In genomic region chr1:110963666-110964399, GRCh38 we compare ENCODE assay signal across 1 cellular context.
TF ChIP-seq lines count a peak whose summit lies in the region.

LRIF1 (minus strand) TSS chr1:110963922; CDS start chr1:110963688, 234 bp downstream.

TF ChIP-seq in SK-N-SH, 30 proteins besides CTCF, POLR2A, EP300 and RAD21 (continued from another document):
- TF ChIP-seq REST (IDR thresholded peaks at IDR 0.05; ENCODE audit: low read depth, low read length), result 0 out of 2 replicates have a peak, but pooled peaks have one; percentile 28
- TF ChIP-seq FOXM1 (IDR thresholded peaks at IDR 0.05; ENCODE audit: low read depth), result 0 out of 2 replicates have a peak, but pooled peaks have one; percentile 13
- peak; percentile 92 for TF ChIP-seq NRF1 (IDR thresholded peaks at IDR 0.05; ENCODE audit: low read depth, low read length)
- TF ChIP-seq NFIC (IDR thresholded peaks at IDR 0.05; ENCODE audit: borderline replicate concordance), result no peak
- TF ChIP-seq ELF1 (IDR thresholded peaks at IDR 0.05), result peak; percentile 99
- TF ChIP-seq, protein P1, sequence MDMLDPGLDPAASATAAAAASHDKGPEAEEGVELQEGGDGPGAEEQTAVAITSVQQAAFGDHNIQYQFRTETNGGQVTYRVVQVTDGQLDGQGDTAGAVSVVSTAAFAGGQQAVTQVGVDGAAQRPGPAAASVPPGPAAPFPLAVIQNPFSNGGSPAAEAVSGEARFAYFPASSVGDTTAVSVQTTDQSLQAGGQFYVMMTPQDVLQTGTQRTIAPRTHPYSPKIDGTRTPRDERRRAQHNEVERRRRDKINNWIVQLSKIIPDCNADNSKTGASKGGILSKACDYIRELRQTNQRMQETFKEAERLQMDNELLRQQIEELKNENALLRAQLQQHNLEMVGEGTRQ (IDR thresholded peaks at IDR 0.05; ENCODE audit: borderline replicate concordance, low read depth, low read length), result no peak
- TF ChIP-seq, protein P2, sequence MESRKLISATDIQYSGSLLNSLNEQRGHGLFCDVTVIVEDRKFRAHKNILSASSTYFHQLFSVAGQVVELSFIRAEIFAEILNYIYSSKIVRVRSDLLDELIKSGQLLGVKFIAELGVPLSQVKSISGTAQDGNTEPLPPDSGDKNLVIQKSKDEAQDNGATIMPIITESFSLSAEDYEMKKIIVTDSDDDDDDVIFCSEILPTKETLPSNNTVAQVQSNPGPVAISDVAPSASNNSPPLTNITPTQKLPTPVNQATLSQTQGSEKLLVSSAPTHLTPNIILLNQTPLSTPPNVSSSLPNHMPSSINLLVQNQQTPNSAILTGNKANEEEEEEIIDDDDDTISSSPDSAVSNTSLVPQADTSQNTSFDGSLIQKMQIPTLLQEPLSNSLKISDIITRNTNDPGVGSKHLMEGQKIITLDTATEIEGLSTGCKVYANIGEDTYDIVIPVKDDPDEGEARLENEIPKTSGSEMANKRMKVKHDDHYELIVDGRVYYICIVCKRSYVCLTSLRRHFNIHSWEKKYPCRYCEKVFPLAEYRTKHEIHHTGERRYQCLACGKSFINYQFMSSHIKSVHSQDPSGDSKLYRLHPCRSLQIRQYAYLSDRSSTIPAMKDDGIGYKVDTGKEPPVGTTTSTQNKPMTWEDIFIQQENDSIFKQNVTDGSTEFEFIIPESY (IDR thresholded peaks at IDR 0.05; ENCODE audit: borderline replicate concordance, low read depth), result peak; percentile 58; the same call in 1 of the 2 replicates
- TF ChIP-seq IRF3 (IDR thresholded peaks at IDR 0.05; ENCODE audit: low read depth, low read length), result no peak; the same call in 1 of the 2 replicates
- TF ChIP-seq FOSL2 (IDR thresholded peaks at IDR 0.05; ENCODE audit: borderline replicate concordance, low read depth), result no peak
- TF ChIP-seq USF1 (IDR thresholded peaks at IDR 0.05; ENCODE audit: borderline replicate concordance, low read depth), result no peak
- peak; percentile 68; the same call in 1 of the 2 replicates for TF ChIP-seq RFX5 (IDR thresholded peaks at IDR 0.05; ENCODE audit: low read length)
- TF ChIP-seq SIN3A (IDR thresholded peaks at IDR 0.05; ENCODE audit: borderline replicate concordance, low read depth, low read length), result 0 out of 2 replicates have a peak, but pooled peaks have one; percentile 10
